Comparison of ENCODE assay signal across 8 cellular contexts in genomic region chr20:36744764-36745191, GRCh38. TPM values are rescaled to one million over a fixed set of nuclear protein-coding genes. Genes with fewer than 3 reads are reported as not detected.
A peak's percentile ranks its signal among the peaks of the same experiment; 100 is the strongest.
DNase-seq lines count a peak whose midpoint lies in the region; ATAC-seq and TF ChIP-seq lines count a peak whose summit lies in the region.

No MANE protein-coding gene starts in this region.

- no peaks in the 10 kb centered on the region for H3K9me3 Mint-ChIP-seq in natural killer cell

- peak overlapping the region; percentile 95 for H3K4me3 Mint-ChIP-seq in natural killer cell

- peak overlapping the region; percentile 72 to 86 for H3K27ac Mint-ChIP-seq in natural killer cell

- H3K9me3 ChIP-seq in SJCRH30 (replicated peaks) (no peaks in the 10 kb centered on the region), esophagus (ENCODE audit: control insufficient read depth in 2 of 2, insufficient read depth in 1 of 2, low read depth in 1 of 2, low read length in 1 of 2) (no peaks in the 10 kb centered on the region)

- H3K27me3 ChIP-seq in SJCRH30 (no peaks in the 10 kb centered on the region), esophagus (ENCODE audit: control insufficient read depth in 1 of 2, insufficient read depth in 2 of 2, low read length in 2 of 2) (no peaks in the 10 kb centered on the region)

- H3K4me1 ChIP-seq in SJCRH30 (0 out of 2 replicates have a peak, but pooled peaks cover 5% of the 10 kb centered on the region), esophagus (ENCODE audit: control insufficient read depth in 2 of 2, insufficient read depth in 2 of 2, low read length in 1 of 2) (peaks cover 3% of the 10 kb centered on the region in 2 donors)

- H3K36me3 Mint-ChIP-seq in natural killer cell, result no peaks in the 10 kb centered on the region

- no peak for TF ChIP-seq CTCF in natural killer cell (IDR thresholded peaks at IDR 0.05)

- H3K27ac ChIP-seq in SJCRH30, result no peak overlapping the region
- H3K27ac ChIP-seq in esophagus (ENCODE audit: low read depth in 2 of 2, low read length in 1 of 2), result no peak overlapping the region

- WGBS in esophagus, 2 donors, result 10 to 16% methylated on average over 6 to 8 of the region's 8 CpGs

- H3K36me3 ChIP-seq in SJCRH30 (no peaks in the 10 kb centered on the region), esophagus (ENCODE audit: control insufficient read depth in 2 of 2, insufficient read depth in 2 of 2, low read length in 1 of 2) (no peaks in the 10 kb centered on the region)

- peak overlapping the region; percentile 60; the same call in 1 of the 2 replicates for H3K4me3 ChIP-seq in SJCRH30
- peak overlapping the region; percentile 80 to 91 for H3K4me3 ChIP-seq in esophagus (ENCODE audit: low read depth in 1 of 2, low read length in 2 of 2)

- ATAC-seq in natural killer cell (no peak), HG02840 (IDR thresholded peaks at IDR 0.05; ENCODE audit: low FRiP score, unreplicated experiment) (no peak), HG03432 (IDR thresholded peaks at IDR 0.05; ENCODE audit: unreplicated experiment) (no peak), HG02763 (IDR thresholded peaks at IDR 0.05; ENCODE audit: unreplicated experiment) (no peak)

- peaks cover 32 to 35% of the 10 kb centered on the region in 2 donors for H3K4me1 Mint-ChIP-seq in natural killer cell

- DNase-seq in NCI-H345 (lab: John Stamatoyannopoulos, UW) (peak; percentile 17), NCI-H345 treated with DMSO at 0.1 percent for 48 hours (lab: John Stamatoyannopoulos, UW; ENCODE audit: unreplicated experiment) (no peak), SJCRH30 (peak; percentile 21 to 33), natural killer cell (no peak)

- H3K27me3 Mint-ChIP-seq in natural killer cell (ENCODE audit: low read depth in 2 of 2), result no peaks in the 10 kb centered on the region

- intact Hi-C loops in natural killer cell (cut with micrococcal nuclease), result no loop called here

RNA-seq across cellular contexts. Expression of gene NDRG3, which starts 1.1 kb away (rescaled TPM):
- 46.6 and 46.7 TPM in 2 replicates for total RNA-seq in SJCRH30 (2014; rRNA removed; shearing (Covaris generic))
- 10 to 100 TPM; 14.6 TPM for polyA plus RNA-seq in esophagus
- 10 to 100 TPM; 27.1 to 30.3 (median 28.3) TPM for total RNA-seq in natural killer cell

RNA-seq across cellular contexts. Expression of gene DSN1, which starts 28.8 kb away (rescaled TPM):
- total RNA-seq in SJCRH30 (2014; rRNA removed; shearing (Covaris generic)), result 66.6 and 75.3 TPM in 2 replicates
- polyA plus RNA-seq in esophagus, result 1 to 10 TPM; 7.6 to 9.4 TPM
- 10 to 100 TPM; 15.8 to 19.1 (median 15.8) TPM for total RNA-seq in natural killer cell

Comparison
In these comparisons a context has a peak if more than half of its experiments do, and no peak if none do; other contexts are left out.
1. DNase-seq: peak in NCI-H345 (single experiment) and SJCRH30 (2 of 2); none in NCI-H345 treated with DMSO at 0.1 percent for 48 hours (single experiment) and natural killer cell (single experiment).